Comparison of ENCODE assay signal across 18 cellular contexts in genomic region chr16:76164970-76165558, GRCh38.
DNase-seq lines count a peak whose midpoint lies in the region; ATAC-seq and TF ChIP-seq lines count a peak whose summit lies in the region.
"Had no signal": no experiment of that assay in that cellular context is flagged by ENCODE, and none has a peak within 500 bp of the region (broad histone marks: within the 10 kb centered on the region; RNA-seq: fewer than 3 reads in every experiment).

No MANE protein-coding gene starts in this region.

- no peaks in the 10 kb centered on the region for H3K27me3 ChIP-seq in prostate gland (replicated peaks; ENCODE audit: insufficient read depth)

- H3K4me3 ChIP-seq in prostate gland: no peak overlapping the region
- H3K4me3 ChIP-seq: A549 had no signal

- no peak for TF ChIP-seq POLR2A in prostate gland (IDR thresholded peaks at IDR 0.05)

- intact Hi-C loops in prostate gland (cut with DNase I): no loop called here

- ATAC-seq in GM18502 (IDR thresholded peaks at IDR 0.05; ENCODE audit: poor library complexity, unreplicated experiment) (peak; percentile 71), GM19035 (IDR thresholded peaks at IDR 0.05; ENCODE audit: unreplicated experiment) (peak; percentile 56), HG02610 (IDR thresholded peaks at IDR 0.05; ENCODE audit: unreplicated experiment) (peak; percentile 84), HG03432 (IDR thresholded peaks at IDR 0.05; ENCODE audit: unreplicated experiment) (peak; percentile 64), HG02981 (IDR thresholded peaks at IDR 0.05; ENCODE audit: unreplicated experiment) (no peak)
- ATAC-seq: A549, HCT116 had no signal

- no peak overlapping the region for H3K27ac ChIP-seq in prostate gland
- H3K27ac ChIP-seq: A549 had no signal

- no peaks in the 10 kb centered on the region for H3K4me1 ChIP-seq in prostate gland (replicated peaks)
- H3K4me1 ChIP-seq: A549, Caco-2 had no signal

- no peak for DNase-seq in 8988T
- no peak for DNase-seq in GM10266 (ENCODE audit: extremely low spot score)
- DNase-seq in prostate gland (ENCODE audit: low spot score): no peak
- DNase-seq: AML-193, Caco-2, MM.1S, NCI-H1105, NCI-H1694 treated with DMSO at 0.1 percent for 48 hours, NCI-H446, NCI-H748 treated with DMSO at 0.1 percent for 48 hours, T-helper 9 cell had no signal

- no peaks in the 10 kb centered on the region for H3K36me3 ChIP-seq in prostate gland

- WGBS in prostate gland: 81% methylated on average over 2 of the region's 2 CpGs

- H3K9me3 ChIP-seq in prostate gland: no peaks in the 10 kb centered on the region
- H3K9me3 ChIP-seq: A549, Caco-2 had no signal

- TF ChIP-seq CTCF in GM10266 (IDR thresholded peaks at IDR 0.05; ENCODE audit: control insufficient read depth, insufficient read depth, low read depth, missing control alignments): no peak
- no peak for TF ChIP-seq CTCF in prostate gland (IDR thresholded peaks at IDR 0.05)
